ENCODE assay signal across 9 cellular contexts in the genomic region with DNA sequence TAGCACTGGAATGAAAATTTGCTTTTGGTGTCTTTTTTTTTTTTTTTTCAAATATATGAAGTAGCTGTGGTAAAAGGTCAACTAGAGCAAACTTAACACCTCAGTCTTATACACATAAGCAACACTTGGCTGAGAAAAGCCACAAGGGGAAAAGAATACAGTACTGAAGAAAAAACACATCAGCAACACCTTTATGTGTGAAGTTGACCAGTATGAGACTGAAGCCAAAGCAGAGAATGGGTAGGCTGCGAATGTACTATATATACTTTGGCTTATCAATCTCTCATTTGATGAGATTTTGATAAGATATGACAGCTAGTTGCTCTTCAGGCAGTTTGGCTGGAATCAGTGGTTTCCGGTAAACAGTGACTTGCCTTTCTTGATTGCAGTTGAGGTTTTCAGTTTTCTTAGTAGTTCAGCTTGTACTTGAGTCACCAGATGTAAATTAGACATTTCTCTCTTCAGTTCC. TPM values are rescaled to one million over a fixed set of nuclear protein-coding genes. Genes with fewer than 3 reads are reported as not detected.
DNase-seq lines count a peak whose midpoint lies in the region; ATAC-seq and TF ChIP-seq lines count a peak whose summit lies in the region.
"Had no signal": no experiment of that assay in that cellular context is flagged by ENCODE, and none has a peak within 500 bp of the region (broad histone marks: within the 10 kb centered on the region; RNA-seq: fewer than 3 reads in every experiment).

No MANE protein-coding gene starts in this region.

- peak overlapping the region; percentile 35 for H3K4me3 Mint-ChIP-seq in activated T-helper 17 cell treated with anti-CD3 and anti-CD28 coated beads, Interleukin-2, amount 50 U/mL, for 72 hours

- peaks cover 26% of the 10 kb centered on the region for H3K36me3 ChIP-seq in right atrium auricular region

- no peak overlapping the region for H3K4me3 ChIP-seq in right atrium auricular region

- H3K27me3 Mint-ChIP-seq in activated T-helper 17 cell treated with anti-CD3 and anti-CD28 coated beads, Interleukin-2, amount 50 U/mL, for 72 hours = no peaks in the 10 kb centered on the region

- peak overlapping the region; percentile 58 for H3K27ac Mint-ChIP-seq in activated T-helper 17 cell treated with anti-CD3 and anti-CD28 coated beads, Interleukin-2, amount 50 U/mL, for 72 hours

- TF ChIP-seq CTCF in right atrium auricular region (IDR thresholded peaks at IDR 0.05) = no peak

- H3K36me3 Mint-ChIP-seq in activated T-helper 17 cell treated with anti-CD3 and anti-CD28 coated beads, Interleukin-2, amount 50 U/mL, for 72 hours (ENCODE audit: low read depth) = peaks cover 64% of the 10 kb centered on the region

- intact Hi-C loops in Right ventricle myocardium superior (cut with DNase I) = loop anchor here (2.0 kb wide), 1 partner anchor 614 kb away; no protein-coding TSS in a partner anchor

- H3K4me1 Mint-ChIP-seq in activated T-helper 17 cell treated with anti-CD3 and anti-CD28 coated beads, Interleukin-2, amount 50 U/mL, for 72 hours = peaks cover 5% of the 10 kb centered on the region

- H3K27me3 ChIP-seq in right atrium auricular region = no peaks in the 10 kb centered on the region

- H3K4me1 ChIP-seq in right atrium auricular region = no peaks in the 10 kb centered on the region

- no peaks in the 10 kb centered on the region for H3K9me3 ChIP-seq in right atrium auricular region

- no peak overlapping the region for H3K27ac ChIP-seq in right atrium auricular region

- H3K9me3 Mint-ChIP-seq in activated T-helper 17 cell treated with anti-CD3 and anti-CD28 coated beads, Interleukin-2, amount 50 U/mL, for 72 hours = no peaks in the 10 kb centered on the region

- DNase-seq in Right ventricle myocardium superior = no peak
- DNase-seq in right atrium auricular region (ENCODE audit: low spot score) = no peak
- DNase-seq in stimulated activated naive CD8-positive, alpha-beta T cell treated with anti-CD3 and anti-CD28 coated beads, Interleukin-15, Interleukin-2, amounts not matched to agents 100 U/mL and 50 U/mL, for 24 hours = peak; percentile 17
- DNase-seq in SHP77 (lab: John Stamatoyannopoulos, UW) = no peak
- DNase-seq in left lobe of liver (ENCODE audit: low spot score) = no peak
- no peak for DNase-seq in NCI-H2029 (lab: John Stamatoyannopoulos, UW)
- DNase-seq: NCI-H1048 had no signal

- peak; percentile 24 for ATAC-seq in Right ventricle myocardium superior (ENCODE audit: poor library complexity)
- ATAC-seq in HG03139 (IDR thresholded peaks at IDR 0.05; ENCODE audit: unreplicated experiment) = peak; percentile 78
- ATAC-seq in activated T-helper 17 cell treated with anti-CD3 and anti-CD28 coated beads, Interleukin-2, amount 50 U/mL, for 72 hours (replicated peaks) = peak; percentile 94
- ATAC-seq in stimulated activated naive CD8-positive, alpha-beta T cell treated with anti-CD3 and anti-CD28 coated beads, Interleukin-15, Interleukin-2, amounts not matched to agents 100 U/mL and 50 U/mL, for 24 hours = peak; percentile 98
- no peak for ATAC-seq in left lobe of liver

RNA-seq across cellular contexts. Expression of a gene that starts 22.0 kb away (rescaled TPM):
- total RNA-seq in Right ventricle myocardium superior (2.1 TPM), right atrium auricular region (1 to 10 TPM; 1.2 to 3.4 TPM), left lobe of liver (0.30 TPM)
- under 1 TPM; 0.22 to 0.37 TPM for total RNA-seq in activated T-helper 17 cell treated with anti-CD3 and anti-CD28 coated beads, Interleukin-2, amount 50 U/mL, for 72 hours

RNA-seq across cellular contexts. Expression of a gene that starts 22.1 kb away (rescaled TPM):
- total RNA-seq in Right ventricle myocardium superior (31.2 TPM), right atrium auricular region (10 to 100 TPM; 21.8 to 49.2 TPM), left lobe of liver (30.3 TPM)
- 10 to 100 TPM; 46.3 to 61.1 TPM for total RNA-seq in activated T-helper 17 cell treated with anti-CD3 and anti-CD28 coated beads, Interleukin-2, amount 50 U/mL, for 72 hours
